Comparison of ENCODE assay signal across 1 cellular context in genomic region chr11:104620991-104621390, GRCh38.
TF ChIP-seq lines count a peak whose summit lies in the region.

No MANE protein-coding gene starts in this region.

TF ChIP-seq in IMR-90, 13 proteins besides CTCF, POLR2A, EP300 and RAD21 (continued from another document):
- TF ChIP-seq FOS (IDR thresholded peaks at IDR 0.05; ENCODE audit: low read depth, low read length): no peak
- TF ChIP-seq CHD1 (IDR thresholded peaks at IDR 0.05; ENCODE audit: low read depth, low read length): no peak
- no peak for TF ChIP-seq BHLHE40 (IDR thresholded peaks at IDR 0.05; ENCODE audit: low read depth, low read length)
- TF ChIP-seq MAFK (IDR thresholded peaks at IDR 0.05; ENCODE audit: low read depth, low read length): no peak
- TF ChIP-seq NFE2L2 (IDR thresholded peaks at IDR 0.05; ENCODE audit: low read depth, low read length): no peak
- no peak for TF ChIP-seq RFX5 (IDR thresholded peaks at IDR 0.05; ENCODE audit: low read depth, low read length)
- TF ChIP-seq MAZ (IDR thresholded peaks at IDR 0.05; ENCODE audit: borderline replicate concordance, low read depth, low read length): no peak
- TF ChIP-seq CEBPB (IDR thresholded peaks at IDR 0.05; ENCODE audit: low read depth, low read length): no peak
